In the genomic region with DNA sequence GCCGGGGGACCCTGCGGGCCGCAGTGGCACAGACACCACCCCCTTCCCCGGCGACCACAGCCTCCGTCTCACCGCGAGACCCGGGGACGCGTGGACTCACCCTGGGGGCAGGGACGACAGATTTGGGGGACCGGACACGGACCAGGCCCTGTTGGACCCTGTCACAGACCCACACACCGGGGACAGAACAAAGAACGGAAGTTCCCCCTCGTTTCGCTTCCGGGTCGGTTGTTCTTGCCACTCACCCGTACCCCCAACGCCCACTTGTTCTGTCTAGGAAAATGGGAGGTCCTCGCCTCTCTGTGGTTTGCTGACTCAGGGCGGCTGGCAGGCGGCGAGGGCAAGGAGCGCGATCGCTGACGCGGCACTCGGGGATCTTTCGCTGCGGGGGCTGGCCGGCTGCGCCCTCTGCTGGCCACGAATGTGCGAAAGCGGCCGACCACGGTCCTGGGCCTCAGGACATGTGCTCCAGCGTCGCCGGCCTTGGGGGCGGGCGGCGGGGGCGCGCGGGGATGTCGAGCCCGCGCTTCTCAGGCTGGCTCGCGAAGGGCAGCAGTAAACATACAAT, we compare ENCODE assay signal across 8 cellular contexts. TPM values are rescaled to one million over a fixed set of nuclear protein-coding genes. Genes with fewer than 3 reads are reported as not detected.
DNase-seq lines count a peak whose midpoint lies in the region; ATAC-seq and TF ChIP-seq lines count a peak whose summit lies in the region.

A gene (minus strand): TSS at position 189 of the 568 bp plus-strand sequence. CDS start 4,366 bp downstream, outside the sequence.

- TF ChIP-seq POLR2A in spleen (IDR thresholded peaks at IDR 0.05): peak in 1 of 3 donors; percentile 60

- peak; percentile 94 to 99 (median 96) for TF ChIP-seq CTCF in spleen (IDR thresholded peaks at IDR 0.05 in 8 of 11, conservative IDR thresholded peaks at IDR 0.05 in 3 of 11)

- DNase-seq in AG20443 (ENCODE audit: low spot score) (peak; percentile 97), NCI-H345 treated with DMSO at 0.1 percent for 48 hours (lab: John Stamatoyannopoulos, UW; ENCODE audit: unreplicated experiment) (peak; percentile 94), inferior parietal cortex (ENCODE audit: extremely low spot score) (peak; percentile 99), spleen (peak; percentile 99)
- DNase-seq in activated CD4-positive, CD25-positive, alpha-beta regulatory T cell (lab: John Stamatoyannopoulos, UW): peak; percentile 92 to 97 (median 94)
- DNase-seq in central memory CD4-positive, alpha-beta T cell: peak; percentile 98

- ATAC-seq in GM19025 (IDR thresholded peaks at IDR 0.05; ENCODE audit: low read depth, unreplicated experiment): peak; percentile 77
- ATAC-seq in HG03342 (IDR thresholded peaks at IDR 0.05; ENCODE audit: unreplicated experiment): peak; percentile 74

- peak within 1 kb of the TSS; percentile 91 to 100 (median 97) for H3K4me3 ChIP-seq in spleen

- no peaks in the 10 kb centered on the region for H3K9me3 ChIP-seq in spleen

- peak within 1 kb of the TSS; percentile 75 to 92 (median 88) for H3K27ac ChIP-seq in spleen

- 0 to 1% (median 1%) methylated on average over 30 to 55 of the region's 55 CpGs for WGBS in spleen, 5 donors

- peaks cover 0 to 37% (median 22%) of the 10 kb centered on the region in 6 donors for H3K36me3 ChIP-seq in spleen

- H3K4me1 ChIP-seq in spleen: peaks cover 21 to 53% (median 36%) of the 10 kb centered on the region in 6 donors

- no peaks in the 10 kb centered on the region for H3K27me3 ChIP-seq in spleen (replicated peaks in 1 of 7)

- intact Hi-C loops in spleen (cut with DNase I; ENCODE audit: low total_unique reads): loop anchor here (5.0 kb wide), 1 partner anchor 46 kb away; a partner anchor contains a TSS

RNA-seq across cellular contexts. Expression of the gene that starts here (rescaled TPM):
- total RNA-seq in spleen: 10 to 100 TPM; 25.7 to 34.0 (median 29.3) TPM
- polyA plus RNA-seq in spleen: 10 to 100 TPM; 11.0 to 17.3 (median 14.8) TPM

Comparison
In these comparisons a context has a peak if more than half of its experiments do, and no peak if none do; other contexts are left out.
1. Peak in every context shown above with its lines: DNase-seq, ATAC-seq, H3K4me3 ChIP-seq and H3K27ac ChIP-seq.